17 cellular contexts compared by ENCODE assay signal in the genomic region with DNA sequence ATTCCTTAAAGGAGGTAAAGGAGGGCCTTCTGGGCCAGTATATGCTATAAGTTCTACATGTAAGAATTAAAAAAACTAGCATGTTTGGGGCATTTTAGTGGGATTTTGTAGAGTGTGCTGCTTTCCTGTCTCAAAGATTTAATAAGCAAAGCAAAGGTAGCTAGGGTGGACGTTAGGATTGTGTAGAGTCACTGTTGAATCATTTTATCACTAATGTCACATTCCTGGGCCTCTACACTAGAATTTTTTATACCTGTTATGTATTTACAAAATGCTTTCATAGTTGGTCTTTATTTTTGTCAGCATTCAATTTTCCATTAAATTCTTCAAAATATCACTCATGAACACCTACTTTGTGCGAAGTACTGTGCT.
"Had no signal": no experiment of that assay in that cellular context is flagged by ENCODE, and none has a peak within 500 bp of the region (broad histone marks: within the 10 kb centered on the region; RNA-seq: fewer than 3 reads in every experiment).

No MANE protein-coding gene starts in this region.

- H3K4me3 ChIP-seq: gastroesophageal sphincter, prostate gland, sigmoid colon, suprapubic skin, upper lobe of right lung had no signal

- H3K36me3 ChIP-seq: brain microvascular endothelial cell, gastroesophageal sphincter, prostate gland, sigmoid colon, suprapubic skin, upper lobe of right lung had no signal

- H3K4me1 ChIP-seq: prostate gland, sigmoid colon, suprapubic skin, upper lobe of right lung had no signal

- H3K27ac ChIP-seq: brain microvascular endothelial cell, gastroesophageal sphincter, prostate gland, sigmoid colon, suprapubic skin, upper lobe of right lung had no signal

- H3K9me3 ChIP-seq: gastroesophageal sphincter, prostate gland, sigmoid colon, suprapubic skin, upper lobe of right lung had no signal

- DNase-seq: activated CD4-positive, alpha-beta T cell treated with anti-CD3 and anti-CD28 coated beads, Interleukin-2, amount 50 U/mL, for 4 hours; activated CD4-positive, CD25-positive, alpha-beta regulatory T cell treated with anti-CD3 and anti-CD28 coated beads, Interleukin-2, amount 50 U/mL, for 72 hours; activated effector memory CD4-positive, alpha-beta T cell treated with anti-CD3 and anti-CD28 coated beads, Interleukin-2, amount 50 U/mL, for 16 hours; activated T-cell treated with anti-CD3 and anti-CD28 coated beads, Interleukin-2, amount 50 U/mL, for 24 hours; amniotic stem cell; brain microvascular endothelial cell; effector memory CD4-positive, alpha-beta T cell; mammary epithelial cell; naive thymus-derived CD8-positive, alpha-beta T cell; sigmoid colon; stimulated activated CD4-positive, alpha-beta T cell treated with anti-CD3 and anti-CD28 coated beads, Interleukin-2, amount 100 ng/mL, for 24 hours; stimulated activated naive CD4-positive, alpha-beta T cell treated with Interleukin-2 at 50 U/mL for 16 hours; upper lobe of right lung had no signal

- ATAC-seq: activated naive CD4-positive, alpha-beta T cell treated with anti-CD3 and anti-CD28 coated beads, Interleukin-2, amount 50 U/mL, for 72 hours; gastroesophageal sphincter; naive thymus-derived CD8-positive, alpha-beta T cell; upper lobe of right lung had no signal

- H3K27me3 ChIP-seq: brain microvascular endothelial cell, gastroesophageal sphincter, sigmoid colon, suprapubic skin, upper lobe of right lung had no signal
